7 cellular contexts compared by ENCODE assay signal in the genomic region with DNA sequence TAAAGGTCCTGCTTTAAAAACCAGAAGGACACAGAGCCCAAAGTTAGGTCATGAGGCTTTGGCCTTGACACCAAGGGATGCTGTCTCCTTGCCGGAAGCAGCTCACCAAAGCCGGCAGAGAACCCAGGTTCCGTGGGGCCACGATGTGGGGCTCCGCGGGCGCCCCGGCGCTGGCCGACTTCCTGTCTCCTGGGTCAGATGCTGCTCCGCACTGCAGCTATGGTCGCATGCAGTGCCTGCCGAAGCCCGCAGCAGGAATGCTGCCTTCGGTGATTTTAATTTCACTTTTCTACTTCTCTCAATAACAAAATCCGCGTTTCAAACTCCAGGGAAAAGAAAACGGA. TPM values are rescaled to one million over a fixed set of nuclear protein-coding genes. Genes with fewer than 3 reads are reported as not detected.
DNase-seq lines count a peak whose midpoint lies in the region; ATAC-seq and TF ChIP-seq lines count a peak whose summit lies in the region.

No MANE protein-coding gene starts in this region.

- peak overlapping the region; percentile 66 to 100 (median 96) for H3K4me3 ChIP-seq in dorsolateral prefrontal cortex
- H3K4me3 ChIP-seq in mucosa of rectum (ENCODE audit: low read length in 2 of 2): peak overlapping the region; percentile 87 to 92

- peak overlapping the region; percentile 89 for H3K27ac Mint-ChIP-seq in activated CD4-positive, alpha-beta T cell treated with anti-CD3 and anti-CD28 coated beads for 36 hours

- peak in 1 of 56 donors; percentile 4 for TF ChIP-seq CTCF in dorsolateral prefrontal cortex (IDR thresholded peaks at IDR 0.05 in 54 of 56, conservative IDR thresholded peaks at IDR 0.05 in 2 of 56; ENCODE audit: low read depth in 1 of 56, partially characterized antibody in 56 of 56)

- peaks cover 7 to 8% of the 10 kb centered on the region in 2 donors for H3K36me3 ChIP-seq in mucosa of rectum (ENCODE audit: control insufficient read depth in 2 of 2, insufficient read depth in 2 of 2, low read length in 2 of 2)

- intact Hi-C loops in activated CD4-positive, alpha-beta T cell treated with anti-CD3 and anti-CD28 coated beads for 36 hours (cut with DNase I, micrococcal nuclease): loop anchor here (1.0 to 10.0 kb wide), 13 partner anchors 11 to 1105 kb away; partner anchors contain the start of genes COX8A (in 2 of the 2), BAD (in 1 of the 2), CATSPERZ (in 1 of the 2) and DNAJC4 (in 1 of the 2)
- intact Hi-C loops in dorsolateral prefrontal cortex (cut with DNase I): no loop called here

- peak overlapping the region; percentile 93 for H3K4me3 Mint-ChIP-seq in activated CD4-positive, alpha-beta T cell treated with anti-CD3 and anti-CD28 coated beads for 36 hours

- ATAC-seq in activated CD4-positive, alpha-beta T cell treated with anti-CD3 and anti-CD28 coated beads for 36 hours: peak; percentile 83
- peak; percentile 81 for ATAC-seq in stimulated activated naive CD8-positive, alpha-beta T cell treated with anti-CD3 and anti-CD28 coated beads, Interleukin-15, Interleukin-2, amounts not matched to agents 100 U/mL and 50 U/mL, for 24 hours

- POLR2A ChIA-PET in activated CD4-positive, alpha-beta T cell treated with anti-CD3 and anti-CD28 coated beads for 36 hours (lab: Charles Lee): interaction anchor here (0.9 kb wide), 1 partner anchor 147 kb away, joined by 3 read pairs; the partner anchor contains the start of gene MARK2

- CTCF ChIA-PET in activated CD4-positive, alpha-beta T cell treated with anti-CD3 and anti-CD28 coated beads for 36 hours (lab: Charles Lee): interaction anchor here (0.9 to 1.1 kb wide), 3 partner anchors 30 to 219 kb away, joined by 3 to 4 read pairs (median 3); no protein-coding TSS in a partner anchor

- H3K27ac ChIP-seq in dorsolateral prefrontal cortex (peak overlapping the region in 55 of 59 donors; percentile 55 to 97 (median 88)), mucosa of rectum (ENCODE audit: low read depth in 2 of 2, low read length in 2 of 2) (peak overlapping the region; percentile 78 to 83)

- H3K27me3 ChIP-seq in dorsolateral prefrontal cortex (no peaks in the 10 kb centered on the region), mucosa of rectum (ENCODE audit: control insufficient read depth in 2 of 2, insufficient read depth in 2 of 2, low read length in 2 of 2) (no peaks in the 10 kb centered on the region)

- no peaks in the 10 kb centered on the region for H3K27me3 Mint-ChIP-seq in activated CD4-positive, alpha-beta T cell treated with anti-CD3 and anti-CD28 coated beads for 36 hours

- H3K4me1 ChIP-seq in mucosa of rectum (ENCODE audit: control insufficient read depth in 2 of 2, insufficient read depth in 2 of 2, low read length in 2 of 2): peaks cover 10 to 19% of the 10 kb centered on the region in 2 donors

- peaks cover 20% of the 10 kb centered on the region for H3K36me3 Mint-ChIP-seq in activated CD4-positive, alpha-beta T cell treated with anti-CD3 and anti-CD28 coated beads for 36 hours (ENCODE audit: low read depth)

- H3K4me1 Mint-ChIP-seq in activated CD4-positive, alpha-beta T cell treated with anti-CD3 and anti-CD28 coated beads for 36 hours: peaks cover 23% of the 10 kb centered on the region

- no peaks in the 10 kb centered on the region for H3K9me3 ChIP-seq in mucosa of rectum (ENCODE audit: control insufficient read depth in 2 of 2, low read length in 2 of 2)

- no peaks in the 10 kb centered on the region for H3K9me3 Mint-ChIP-seq in activated CD4-positive, alpha-beta T cell treated with anti-CD3 and anti-CD28 coated beads for 36 hours (ENCODE audit: low read depth)

- H3K9ac ChIP-seq in mucosa of rectum (ENCODE audit: low read depth in 1 of 2, low read length in 2 of 2): peak overlapping the region; percentile 73 to 77

- DNase-seq in GM19238 (ENCODE audit: insufficient read length, low spot score): peak; percentile 70
- peak; percentile 33 for DNase-seq in HT1080 (ENCODE audit: low read depth)
- peak; percentile 81 for DNase-seq in activated CD4-positive, alpha-beta T cell treated with anti-CD3 and anti-CD28 coated beads for 36 hours
- DNase-seq in dorsolateral prefrontal cortex: peak in 2 of 10 donors; percentile 39 to 72
- DNase-seq in stimulated activated naive CD8-positive, alpha-beta T cell treated with anti-CD3 and anti-CD28 coated beads, Interleukin-15, Interleukin-2, amounts not matched to agents 100 U/mL and 50 U/mL, for 24 hours: peak; percentile 80
- DNase-seq in medulla oblongata (ENCODE audit: extremely low spot score): no peak

RNA-seq across cellular contexts. Expression of gene OTUB1, which starts 0.5 kb away (rescaled TPM):
- total RNA-seq in HT1080 (2014; rRNA removed; shearing (Covaris generic)): 80.1 and 87.9 TPM in 2 replicates
- polyA plus RNA-seq in HT1080 (2015; cell fraction: cytosol; rRNA removed): 83.6 and 105 TPM in 2 replicates
- polyA plus RNA-seq in HT1080 (2015; cell fraction: nucleus; rRNA removed): 154 and 204 TPM in 2 replicates
- total RNA-seq in activated CD4-positive, alpha-beta T cell treated with anti-CD3 and anti-CD28 coated beads for 36 hours: 10 to 100 TPM; 77.4 to 86.1 TPM
- total RNA-seq in dorsolateral prefrontal cortex: 100 to 1,000 TPM in 104 of 120 experiments, 10 to 100 TPM in 16; 68.7 to 167 (median 128) TPM

RNA-seq across cellular contexts. Expression of gene COX8A, which starts 11.4 kb away (rescaled TPM):
- 968 and 1,023 TPM in 2 replicates for total RNA-seq in HT1080 (2014; rRNA removed; shearing (Covaris generic))
- polyA plus RNA-seq in HT1080 (2015; cell fraction: cytosol; rRNA removed): 434 and 606 TPM in 2 replicates
- 149 and 155 TPM in 2 replicates for polyA plus RNA-seq in HT1080 (2015; cell fraction: nucleus; rRNA removed)
- 100 to 1,000 TPM; 413 to 454 TPM for total RNA-seq in activated CD4-positive, alpha-beta T cell treated with anti-CD3 and anti-CD28 coated beads for 36 hours
- 100 to 1,000 TPM; 169 to 367 (median 264) TPM for total RNA-seq in dorsolateral prefrontal cortex

RNA-seq across cellular contexts. Expression of gene NAA40, which starts 47.0 kb away (rescaled TPM):
- total RNA-seq in HT1080 (2014; rRNA removed; shearing (Covaris generic)): 10.6 and 15.9 TPM in 2 replicates
- 15.7 and 18.5 TPM in 2 replicates for polyA plus RNA-seq in HT1080 (2015; cell fraction: cytosol; rRNA removed)
- 64.7 and 76.5 TPM in 2 replicates for polyA plus RNA-seq in HT1080 (2015; cell fraction: nucleus; rRNA removed)
- total RNA-seq in activated CD4-positive, alpha-beta T cell treated with anti-CD3 and anti-CD28 coated beads for 36 hours: 10 to 100 TPM; 13.7 to 15.9 TPM
- total RNA-seq in dorsolateral prefrontal cortex: 10 to 100 TPM; 18.7 to 46.0 (median 26.4) TPM

RNA-seq across cellular contexts. Expression of gene FLRT1, which starts 49.9 kb away (rescaled TPM):
- total RNA-seq in HT1080 (2014; rRNA removed; shearing (Covaris generic)): not detected in 2 replicates
- 0.01 and 0.06 TPM in 2 replicates for polyA plus RNA-seq in HT1080 (2015; cell fraction: cytosol; rRNA removed)
- polyA plus RNA-seq in HT1080 (2015; cell fraction: nucleus; rRNA removed): not detected in 2 replicates
- under 1 TPM; 0.21 to 0.25 TPM for total RNA-seq in activated CD4-positive, alpha-beta T cell treated with anti-CD3 and anti-CD28 coated beads for 36 hours
- 10 to 100 TPM in 101 of 120 experiments, 1 to 10 TPM in 19; 5.1 to 24.0 (median 13.6) TPM for total RNA-seq in dorsolateral prefrontal cortex

Comparison
In these comparisons a context has a peak if more than half of its experiments do, and no peak if none do; other contexts are left out.
1. intact Hi-C loops: an anchor here in activated CD4-positive, alpha-beta T cell treated with anti-CD3 and anti-CD28 coated beads for 36 hours (1.0 to 10.0 kb wide); none called in dorsolateral prefrontal cortex.